ENCODE assay signal across 4 cellular contexts in genomic region chr4:122090989-122091388, GRCh38.
"Had no signal": no experiment of that assay in that cellular context is flagged by ENCODE, and none has a peak within 500 bp of the region (broad histone marks: within the 10 kb centered on the region; RNA-seq: fewer than 3 reads in every experiment).

No MANE protein-coding gene starts in this region.

- H3K27ac ChIP-seq: GM23248 had no signal

- DNase-seq: GM23248, H9, HCEC 1CT, KBM-7 had no signal

- H3K4me3 ChIP-seq: GM23248 had no signal

- H3K9ac ChIP-seq: GM23248 had no signal

- H2AFZ ChIP-seq: GM23248 had no signal
